10 cellular contexts compared by ENCODE assay signal in genomic region chr12:88993655-88994054, GRCh38.
DNase-seq lines count a peak whose midpoint lies in the region; ATAC-seq and FAIRE-seq lines count a peak whose summit lies in the region.
"Had no signal": no experiment of that assay in that cellular context is flagged by ENCODE, and none has a peak within 500 bp of the region (broad histone marks: within the 10 kb centered on the region; RNA-seq: fewer than 3 reads in every experiment).

No MANE protein-coding gene starts in this region.

- H3K36me3 ChIP-seq in CD4-positive, alpha-beta memory T cell (ENCODE audit: insufficient read depth, low read length) = no peaks in the 10 kb centered on the region
- H3K36me3 ChIP-seq: SJSA1 had no signal

- no peaks in the 10 kb centered on the region for H3K9me3 Mint-ChIP-seq in activated T-cell treated with anti-CD3 and anti-CD28 coated beads, Interleukin-2, amount 50 U/mL, for 4 hours
- peaks cover 0 to 4% (median 0%) of the 10 kb centered on the region in 8 donors for H3K9me3 Mint-ChIP-seq in CD4-positive, alpha-beta memory T cell

- intact Hi-C loops in CD4-positive, alpha-beta memory T cell (cut with micrococcal nuclease) = no loop called here

- ATAC-seq in HG03432 (IDR thresholded peaks at IDR 0.05; ENCODE audit: unreplicated experiment) = peak; percentile 71
- no peak for ATAC-seq in activated T-cell treated with anti-CD3 and anti-CD28 coated beads, Interleukin-2, amount 50 U/mL, for 4 hours

- H3K27ac ChIP-seq in CD4-positive, alpha-beta memory T cell (ENCODE audit: low read depth, low read length) = no peak overlapping the region
- H3K27ac ChIP-seq: SJSA1, skin epidermis had no signal

- H3K27me3 Mint-ChIP-seq in activated T-cell treated with anti-CD3 and anti-CD28 coated beads, Interleukin-2, amount 50 U/mL, for 4 hours (ENCODE audit: low read depth) = peaks cover 14% of the 10 kb centered on the region
- peaks cover 13 to 14% of the 10 kb centered on the region in 2 donors for H3K27me3 Mint-ChIP-seq in CD4-positive, alpha-beta memory T cell

- CTCF ChIA-PET in CD4-positive, alpha-beta memory T cell (lab: Charles Lee; ENCODE audit: partially characterized antibody) = no interaction called here

- H3K27me3 ChIP-seq in CD4-positive, alpha-beta memory T cell (ENCODE audit: insufficient read depth, low read length) = no peaks in the 10 kb centered on the region
- H3K27me3 ChIP-seq: SJSA1 had no signal

- POLR2A ChIA-PET in CD4-positive, alpha-beta memory T cell (lab: Charles Lee; ENCODE audit: partially characterized antibody) = no interaction called here

- H3K9me3 ChIP-seq in CD4-positive, alpha-beta memory T cell (ENCODE audit: control insufficient read depth in 1 of 2, low read length in 2 of 2) = no peaks in the 10 kb centered on the region
- H3K9me3 ChIP-seq: SJSA1 had no signal

- DNase-seq in Daoy (ENCODE audit: low read depth) = peak; percentile 33
- DNase-seq in NCI-H748 (lab: John Stamatoyannopoulos, UW; ENCODE audit: unreplicated experiment) = peak; percentile 76
- peak; percentile 66 for DNase-seq in myocyte (ENCODE audit: low read depth)
- DNase-seq in activated T-cell treated with anti-CD3 and anti-CD28 coated beads, Interleukin-2, amount 50 U/mL, for 4 hours = no peak
- DNase-seq in activated effector memory CD4-positive, alpha-beta T cell treated with Interleukin-2 at 50 U/mL for 16 hours = no peak
- DNase-seq in CD4-positive, alpha-beta memory T cell = no peak

- no peaks in the 10 kb centered on the region for H3K36me3 Mint-ChIP-seq in activated T-cell treated with anti-CD3 and anti-CD28 coated beads, Interleukin-2, amount 50 U/mL, for 4 hours (ENCODE audit: insufficient read depth)
- H3K36me3 Mint-ChIP-seq in CD4-positive, alpha-beta memory T cell = no peaks in the 10 kb centered on the region

- H3K4me1 ChIP-seq in CD4-positive, alpha-beta memory T cell (ENCODE audit: insufficient read depth, low read length) = no peaks in the 10 kb centered on the region
- H3K4me1 ChIP-seq: SJSA1 had no signal

- FAIRE-seq in colon (lab: Jason Lieb, UNC) = peak; percentile 87

- no peak overlapping the region for H3K27ac Mint-ChIP-seq in CD4-positive, alpha-beta memory T cell

- no peak overlapping the region for H3K4me3 ChIP-seq in CD4-positive, alpha-beta memory T cell (ENCODE audit: low read length in 2 of 2)
- H3K4me3 ChIP-seq: SJSA1, skin epidermis had no signal

- no peak overlapping the region for H3K4me3 Mint-ChIP-seq in activated T-cell treated with anti-CD3 and anti-CD28 coated beads, Interleukin-2, amount 50 U/mL, for 4 hours
- no peak overlapping the region for H3K4me3 Mint-ChIP-seq in CD4-positive, alpha-beta memory T cell

- H3K4me1 Mint-ChIP-seq in activated T-cell treated with anti-CD3 and anti-CD28 coated beads, Interleukin-2, amount 50 U/mL, for 4 hours (ENCODE audit: low read depth) = no peaks in the 10 kb centered on the region
- H3K4me1 Mint-ChIP-seq in CD4-positive, alpha-beta memory T cell = no peaks in the 10 kb centered on the region

Comparison
In these comparisons a context has a peak if more than half of its experiments do, and no peak if none do; other contexts are left out.
1. DNase-seq: peak in Daoy (single experiment), NCI-H748 (single experiment) and myocyte (single experiment); none in activated T-cell treated with anti-CD3 and anti-CD28 coated beads, Interleukin-2, amount 50 U/mL, for 4 hours (single experiment), activated effector memory CD4-positive, alpha-beta T cell treated with Interleukin-2 at 50 U/mL for 16 hours (single experiment) and CD4-positive, alpha-beta memory T cell (0 of 5).